8 cellular contexts compared by ENCODE assay signal in genomic region chr11:120335596-120335927, GRCh38. TPM values are rescaled to one million over a fixed set of nuclear protein-coding genes. Genes with fewer than 3 reads are reported as not detected.
A peak's percentile ranks its signal among the peaks of the same experiment; 100 is the strongest.
DNase-seq lines count a peak whose midpoint lies in the region; ATAC-seq and TF ChIP-seq lines count a peak whose summit lies in the region.

No MANE protein-coding gene starts in this region.

- peaks cover 24% of the 10 kb centered on the region for H3K4me1 ChIP-seq in CD8-positive, alpha-beta T cell (ENCODE audit: insufficient read depth, low read length)
- H3K4me1 ChIP-seq in Karpas-422 (ENCODE audit: low read length) = peaks cover 38% of the 10 kb centered on the region
- peaks cover 35% of the 10 kb centered on the region for H3K4me1 ChIP-seq in hepatocyte (ENCODE audit: insufficient read depth)
- H3K4me1 ChIP-seq in skeletal muscle tissue (ENCODE audit: control insufficient read depth in 3 of 3, insufficient read depth in 3 of 3, low read length in 3 of 3) = peaks cover 10 to 27% (median 16%) of the 10 kb centered on the region in 3 donors

- no peak overlapping the region for H3K27ac ChIP-seq in CD8-positive, alpha-beta T cell (ENCODE audit: low read depth, low read length)
- H3K27ac ChIP-seq in Karpas-422 (ENCODE audit: low read length) (peak overlapping the region; percentile 73), hepatocyte (peak overlapping the region; percentile 99), skeletal muscle tissue (ENCODE audit: low read depth, low read length) (peak overlapping the region; percentile 92)

- ATAC-seq in CD8-positive, alpha-beta T cell = peak; percentile 27

- H3K36me3 Mint-ChIP-seq in CD8-positive, alpha-beta T cell = peaks cover 2% of the 10 kb centered on the region

- peak overlapping the region; percentile 72 for H3K4me2 ChIP-seq in Karpas-422 (ENCODE audit: low read depth, low read length, poor library complexity, severe bottlenecking)
- peak overlapping the region; percentile 88 for H3K4me2 ChIP-seq in hepatocyte

- no peak overlapping the region for H3K27ac Mint-ChIP-seq in CD8-positive, alpha-beta T cell

- DNase-seq in CD8-positive, alpha-beta T cell = peak in 2 of 7 experiments; percentile 1 to 19
- DNase-seq in GM20000 (ENCODE audit: low spot score) (peak; percentile 70), Karpas-422 (peak; percentile 66), hepatocyte (ENCODE audit: low spot score) (no peak), ACHN (no peak), NCI-H226 (no peak)
- DNase-seq in activated naive CD4-positive, alpha-beta T cell treated with anti-CD3 and anti-CD28 coated beads, Interleukin-2, amount 50 U/mL, for 16 hours = peak; percentile 41

- peaks cover 24% of the 10 kb centered on the region for H4K20me1 ChIP-seq in Karpas-422 (ENCODE audit: insufficient read depth, low read depth, low read length)
- H4K20me1 ChIP-seq in hepatocyte (ENCODE audit: insufficient read depth, poor library complexity, severe bottlenecking) = peaks cover 35% of the 10 kb centered on the region

- H3K79me2 ChIP-seq in Karpas-422 (ENCODE audit: low read length) = peaks cover 26% of the 10 kb centered on the region
- peaks cover 39% of the 10 kb centered on the region for H3K79me2 ChIP-seq in hepatocyte

- no peaks in the 10 kb centered on the region for H3K36me3 ChIP-seq in CD8-positive, alpha-beta T cell (ENCODE audit: insufficient read depth, low read length)
- H3K36me3 ChIP-seq in Karpas-422 (ENCODE audit: insufficient read depth, low read length) = no peaks in the 10 kb centered on the region
- H3K36me3 ChIP-seq in hepatocyte (replicated peaks; ENCODE audit: insufficient read depth, low read depth) = no peaks in the 10 kb centered on the region
- peaks cover 0 to 4% (median 0%) of the 10 kb centered on the region in 3 donors for H3K36me3 ChIP-seq in skeletal muscle tissue (ENCODE audit: control insufficient read depth in 3 of 3, insufficient read depth in 3 of 3, low read length in 3 of 3)

- no peaks in the 10 kb centered on the region for H3K9me3 ChIP-seq in CD8-positive, alpha-beta T cell (ENCODE audit: low read length)
- H3K9me3 ChIP-seq in Karpas-422 (ENCODE audit: low read length) (no peaks in the 10 kb centered on the region), hepatocyte (ENCODE audit: low read depth) (no peaks in the 10 kb centered on the region), skeletal muscle tissue (ENCODE audit: control insufficient read depth in 3 of 3, low read length in 3 of 3) (no peaks in the 10 kb centered on the region)

- WGBS in hepatocyte (ENCODE audit: low lambda C conversion rate, missing lambda C conversion rate) = under 1% methylated on average over 18 of the region's 18 CpGs

- H3K9ac ChIP-seq in Karpas-422 (ENCODE audit: low read length) = peak overlapping the region; percentile 79
- peak overlapping the region; percentile 81 to 95 (median 92) for H3K9ac ChIP-seq in skeletal muscle tissue (ENCODE audit: low read depth in 1 of 3, low read length in 3 of 3)

- peak overlapping the region; percentile 68 for H3K4me3 ChIP-seq in CD8-positive, alpha-beta T cell (ENCODE audit: low read depth, low read length)
- H3K4me3 ChIP-seq in Karpas-422 (ENCODE audit: low read length) (peak overlapping the region; percentile 83), hepatocyte (peak overlapping the region; percentile 46), skeletal muscle tissue (ENCODE audit: low read length in 3 of 3) (peak overlapping the region; percentile 73 to 83 (median 79))

- H3K27me3 ChIP-seq in CD8-positive, alpha-beta T cell (ENCODE audit: insufficient read depth, low read length) = peaks cover 8% of the 10 kb centered on the region
- H3K27me3 ChIP-seq in Karpas-422 (ENCODE audit: low read length) (no peaks in the 10 kb centered on the region), hepatocyte (no peaks in the 10 kb centered on the region), skeletal muscle tissue (ENCODE audit: control insufficient read depth in 3 of 3, insufficient read depth in 3 of 3, low read length in 3 of 3) (no peaks in the 10 kb centered on the region)

- no peak for TF ChIP-seq CTCF in CD8-positive, alpha-beta T cell (IDR thresholded peaks at IDR 0.05)
- TF ChIP-seq CTCF in GM20000 (IDR thresholded peaks at IDR 0.05; ENCODE audit: extremely low read depth, missing control alignments) (no peak), hepatocyte (IDR thresholded peaks at IDR 0.05; ENCODE audit: poor library complexity) (no peak)

- POLR2A ChIA-PET in CD8-positive, alpha-beta T cell (lab: Charles Lee) = no interaction called here

- CTCF ChIA-PET in CD8-positive, alpha-beta T cell (lab: Charles Lee) = interaction anchor here (0.6 to 5.2 kb wide), 28 partner anchors 8 to 859 kb away, joined by 3 to 90 read pairs (median 4); no protein-coding TSS in a partner anchor

- no peaks in the 10 kb centered on the region for H3K9me2 ChIP-seq in Karpas-422 (replicated peaks; ENCODE audit: insufficient read depth, low read length)
- no peaks in the 10 kb centered on the region for H3K9me2 ChIP-seq in hepatocyte (replicated peaks; ENCODE audit: insufficient read depth)

- H3K4me1 Mint-ChIP-seq in CD8-positive, alpha-beta T cell (ENCODE audit: low read depth) = peaks cover 33% of the 10 kb centered on the region

- peaks cover 47% of the 10 kb centered on the region for H3K27me3 Mint-ChIP-seq in CD8-positive, alpha-beta T cell (ENCODE audit: low read depth)

- in situ Hi-C loops in ACHN (cut with HindIII; ENCODE audit: low pct_ligation_motif_present, low pct_unique_long_range_greater_than_20kb, low sequenced_read_pairs) = no loop called here

- peak overlapping the region; percentile 67 for H3K4me3 Mint-ChIP-seq in CD8-positive, alpha-beta T cell

- peak overlapping the region; percentile 17 for H2AFZ ChIP-seq in Karpas-422 (ENCODE audit: low read length)
- peak overlapping the region; percentile 87 for H2AFZ ChIP-seq in hepatocyte

- intact Hi-C loops in CD8-positive, alpha-beta T cell (cut with DNase I, micrococcal nuclease) = loop anchor here (1.0 to 10.0 kb wide), 7 partner anchors 89 to 860 kb away; partner anchors contain the start of gene GRIK4 (in 1 of the 2)

- H3K9me3 Mint-ChIP-seq in CD8-positive, alpha-beta T cell = no peaks in the 10 kb centered on the region

RNA-seq across cellular contexts. Expression of gene ARHGEF12, which starts 0.7 kb away (rescaled TPM):
- 1 to 10 TPM; 3.8 to 5.6 TPM for total RNA-seq in CD8-positive, alpha-beta T cell
- 14.0 and 15.4 TPM in 2 replicates for total RNA-seq in Karpas-422 (2014; rRNA removed; shearing (Covaris generic); ENCODE audit: low replicate concordance)
- total RNA-seq in hepatocyte (69.9 and 75.1 TPM in 2 replicates), skeletal muscle tissue (59.5 TPM)
- polyA plus RNA-seq in hepatocyte = 21.2 and 22.9 TPM in 2 replicates

RNA-seq across cellular contexts. Expression of gene TLCD5, which starts 10.5 kb away (rescaled TPM):
- under 1 TPM in 1 of 2 experiments, not detected in 1; 0.14 TPM for total RNA-seq in CD8-positive, alpha-beta T cell
- 4.3 and 4.5 TPM in 2 replicates for total RNA-seq in Karpas-422 (2014; rRNA removed; shearing (Covaris generic); ENCODE audit: low replicate concordance)
- total RNA-seq in hepatocyte (9.0 and 10.7 TPM in 2 replicates), skeletal muscle tissue (5.2 TPM)
- 8.7 and 10.3 TPM in 2 replicates for polyA plus RNA-seq in hepatocyte

Comparison
In these comparisons a context has a peak if more than half of its experiments do, and no peak if none do; other contexts are left out.
1. DNase-seq: peak in GM20000 (single experiment), Karpas-422 (single experiment) and activated naive CD4-positive, alpha-beta T cell treated with anti-CD3 and anti-CD28 coated beads, Interleukin-2, amount 50 U/mL, for 16 hours (single experiment); none in hepatocyte (single experiment), ACHN (single experiment) and NCI-H226 (single experiment).
2. Peak in every context shown above with its lines, with median percentiles within 50 percentile points of each other: H3K4me3 ChIP-seq.